Comparison of ENCODE assay signal across 22 cellular contexts in genomic region chr15:60531811-60532210, GRCh38. TPM values are rescaled to one million over a fixed set of nuclear protein-coding genes. Genes with fewer than 3 reads are reported as not detected.
DNase-seq lines count a peak whose midpoint lies in the region; ATAC-seq, FAIRE-seq and TF ChIP-seq lines count a peak whose summit lies in the region.
"Had no signal": no experiment of that assay in that cellular context is flagged by ENCODE, and none has a peak within 500 bp of the region (broad histone marks: within the 10 kb centered on the region; RNA-seq: fewer than 3 reads in every experiment).

No MANE protein-coding gene starts in this region.

- H3K4me1 Mint-ChIP-seq in CD4-positive, alpha-beta T cell (ENCODE audit: low read depth): peaks cover 95% of the 10 kb centered on the region
- H3K4me1 Mint-ChIP-seq in T-cell: peaks cover 78 to 93% (median 93%) of the 10 kb centered on the region in 3 donors
- H3K4me1 Mint-ChIP-seq in natural killer cell: peaks cover 75 to 83% of the 10 kb centered on the region in 2 donors

- TF ChIP-seq CTCF in CD4-positive, alpha-beta T cell (IDR thresholded peaks at IDR 0.05): no peak
- no peak for TF ChIP-seq CTCF in natural killer cell (IDR thresholded peaks at IDR 0.05)

- H3K27ac ChIP-seq in CD4-positive, alpha-beta T cell (ENCODE audit: low read depth, low read length): no peak overlapping the region
- H3K27ac ChIP-seq: BLaER1 had no signal

- H3K27ac Mint-ChIP-seq in CD4-positive, alpha-beta T cell: peak overlapping the region; percentile 87
- H3K27ac Mint-ChIP-seq in T-cell (peak overlapping the region; percentile 41 to 48), natural killer cell (peak overlapping the region; percentile 67 to 74)
- H3K27ac Mint-ChIP-seq: T-helper 1 cell treated with Interleukin-12 subunit alpha and Interleukin-12 subunit beta and Interleukin-4 antibody, amounts not matched to agents 30 μg/mL and 1 μg/mL, for 36 hours had no signal

- H3K9me3 Mint-ChIP-seq in CD4-positive, alpha-beta T cell: no peaks in the 10 kb centered on the region
- H3K9me3 Mint-ChIP-seq in T-cell (no peaks in the 10 kb centered on the region), natural killer cell (no peaks in the 10 kb centered on the region)
- H3K9me3 Mint-ChIP-seq: T-helper 1 cell treated with Interleukin-12 subunit alpha and Interleukin-12 subunit beta and Interleukin-4 antibody, amounts not matched to agents 30 μg/mL and 1 μg/mL, for 36 hours had no signal

- CTCF ChIA-PET in CD4-positive, alpha-beta T cell (lab: Charles Lee): interaction anchor here (0.9 to 3.1 kb wide), 3 partner anchors 11 to 54 kb away, joined by 3 to 16 read pairs (median 6); no protein-coding TSS in a partner anchor
- CTCF ChIA-PET in T-cell (lab: Charles Lee): interaction anchor here (0.6 to 2.1 kb wide), 8 partner anchors 9 to 385 kb away, joined by 3 to 10 read pairs (median 4); no protein-coding TSS in a partner anchor

- DNase-seq in CD4-positive, alpha-beta T cell: no peak
- peak; percentile 60 for DNase-seq in NCI-H1436 (lab: John Stamatoyannopoulos, UW)
- no peak for DNase-seq in T-cell
- no peak for DNase-seq in natural killer cell
- DNase-seq in HTR-8/SVneo (ENCODE audit: insufficient read length, low spot score): no peak
- no peak for DNase-seq in 8988T
- DNase-seq: DMS153, GOT3, HCEC 1CT, MV-4-11, NCI-H1105, NCI-H2029, NCI-H2227 treated with DMSO at 0.1 percent for 48 hours, NCI-H526 treated with DMSO at 0.1 percent for 48 hours, Right ventricle myocardium superior, RPMI8226 had no signal

- peaks cover 67% of the 10 kb centered on the region for H3K36me3 Mint-ChIP-seq in CD4-positive, alpha-beta T cell (ENCODE audit: low read depth)
- H3K36me3 Mint-ChIP-seq in T-cell (peaks cover 46% of the 10 kb centered on the region), natural killer cell (no peaks in the 10 kb centered on the region)

- no peaks in the 10 kb centered on the region for H3K9me3 ChIP-seq in CD4-positive, alpha-beta T cell (ENCODE audit: control insufficient read depth, low read length)
- H3K9me3 ChIP-seq: BLaER1 had no signal

- no peak for FAIRE-seq in HTR-8/SVneo (lab: Jason Lieb, UNC)
- FAIRE-seq: A204.1, HepG2 had no signal

- no peak for ATAC-seq in CD4-positive, alpha-beta T cell (ENCODE audit: poor library complexity)
- ATAC-seq in T-cell (replicated peaks in 1 of 4) (no peak), natural killer cell (no peak), GM21515 (IDR thresholded peaks at IDR 0.05; ENCODE audit: unreplicated experiment) (no peak), HG03159 (IDR thresholded peaks at IDR 0.05; ENCODE audit: unreplicated experiment) (no peak)
- ATAC-seq: HepG2 had no signal

- H3K27me3 ChIP-seq in CD4-positive, alpha-beta T cell (ENCODE audit: control insufficient read depth, insufficient read depth, low read length): no peaks in the 10 kb centered on the region
- H3K27me3 ChIP-seq: BLaER1 had no signal

- no peaks in the 10 kb centered on the region for H3K27me3 Mint-ChIP-seq in CD4-positive, alpha-beta T cell
- H3K27me3 Mint-ChIP-seq in T-cell (no peaks in the 10 kb centered on the region), natural killer cell (ENCODE audit: low read depth in 2 of 2) (no peaks in the 10 kb centered on the region)

- H3K4me3 Mint-ChIP-seq in CD4-positive, alpha-beta T cell: no peak overlapping the region
- H3K4me3 Mint-ChIP-seq in T-cell (no peak overlapping the region), natural killer cell (no peak overlapping the region)
- H3K4me3 Mint-ChIP-seq: T-helper 1 cell treated with Interleukin-12 subunit alpha and Interleukin-12 subunit beta and Interleukin-4 antibody, amounts not matched to agents 30 μg/mL and 1 μg/mL, for 36 hours had no signal

- intact Hi-C loops in CD4-positive, alpha-beta T cell (cut with DNase I, micrococcal nuclease): no loop called here
- intact Hi-C loops in natural killer cell (cut with micrococcal nuclease): no loop called here

- POLR2A ChIA-PET in CD4-positive, alpha-beta T cell (lab: Charles Lee): interaction anchor here (0.8 to 1.5 kb wide), 3 partner anchors 23 to 49 kb away, joined by 3 to 5 read pairs (median 4); no protein-coding TSS in a partner anchor
- POLR2A ChIA-PET in T-cell (lab: Charles Lee): interaction anchor here in 1 of 2 donors (1.4 kb wide), 2 partner anchors 11 to 18 kb away, joined by 5 read pairs; no protein-coding TSS in a partner anchor

RNA-seq across cellular contexts. Expression of gene ICE2, which starts 52.9 kb away (rescaled TPM):
- total RNA-seq in CD4-positive, alpha-beta T cell: 10 to 100 TPM; 20.4 to 23.4 TPM
- 10 to 100 TPM; 47.4 to 68.7 (median 52.4) TPM for total RNA-seq in T-cell
- 10 to 100 TPM; 21.7 to 36.7 (median 32.9) TPM for total RNA-seq in natural killer cell
